In genomic region chr3:11247362-11247761, GRCh38 we compare ENCODE assay signal across 1 cellular context.
TF ChIP-seq lines count a peak whose summit lies in the region.

No MANE protein-coding gene starts in this region.

TF ChIP-seq in HepG2, 621 proteins besides CTCF, POLR2A, EP300 and RAD21 (continued from another document):
- TF ChIP-seq ZBTB4 (CRISPR knock-in tag; IDR thresholded peaks at IDR 0.05; ENCODE audit: borderline replicate concordance) (no peak), ZHX2 (IDR thresholded peaks at IDR 0.05; ENCODE audit: low read depth) (no peak), ZHX2 (CRISPR knock-in tag; IDR thresholded peaks at IDR 0.05; ENCODE audit: borderline replicate concordance) (no peak), ZNF577 (CRISPR knock-in tag; IDR thresholded peaks at IDR 0.05; ENCODE audit: borderline replicate concordance, low read depth) (no peak)
